In the genomic region with DNA sequence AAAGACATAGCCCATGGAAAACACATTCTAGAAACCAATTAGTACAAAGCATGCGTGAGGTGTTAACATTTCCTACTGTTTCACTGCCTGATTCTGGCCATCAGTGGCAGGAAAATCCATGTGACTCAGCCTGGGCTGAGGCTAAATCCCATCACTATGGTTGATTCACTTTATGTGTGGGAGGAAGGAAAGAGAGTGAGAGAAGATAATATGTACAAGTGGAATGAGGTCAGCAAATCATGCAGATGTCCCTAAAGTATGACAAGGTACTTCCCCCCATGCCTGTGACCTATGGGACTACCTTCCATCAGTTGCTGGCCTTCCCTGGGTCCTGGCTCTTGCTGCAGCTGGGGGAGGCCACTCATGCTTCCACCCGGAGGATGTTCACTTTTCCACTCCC, we compare ENCODE assay signal across 15 cellular contexts.
DNase-seq lines count a peak whose midpoint lies in the region; ATAC-seq lines count a peak whose summit lies in the region.
"Had no signal": no experiment of that assay in that cellular context is flagged by ENCODE, and none has a peak within 500 bp of the region (broad histone marks: within the 10 kb centered on the region; RNA-seq: fewer than 3 reads in every experiment).

No MANE protein-coding gene starts in this region.

- H3K9me3 Mint-ChIP-seq in activated naive CD4-positive, alpha-beta T cell treated with anti-CD3 and anti-CD28 coated beads, Interleukin-2, amount 50 U/mL, for 72 hours = no peaks in the 10 kb centered on the region
- no peaks in the 10 kb centered on the region for H3K9me3 Mint-ChIP-seq in central memory CD8-positive, alpha-beta T cell

- peak overlapping the region in 1 of 2 donors; percentile 77 for H3K27ac Mint-ChIP-seq in activated naive CD4-positive, alpha-beta T cell treated with anti-CD3 and anti-CD28 coated beads, Interleukin-2, amount 50 U/mL, for 72 hours
- peak overlapping the region; percentile 89 for H3K27ac Mint-ChIP-seq in central memory CD8-positive, alpha-beta T cell (ENCODE audit: low read depth)

- peak; percentile 28 to 92 for ATAC-seq in activated naive CD4-positive, alpha-beta T cell treated with anti-CD3 and anti-CD28 coated beads, Interleukin-2, amount 50 U/mL, for 72 hours
- no peak for ATAC-seq in central memory CD8-positive, alpha-beta T cell (replicated peaks; ENCODE audit: extremely low read depth, poor library complexity, severe bottlenecking)
- ATAC-seq in HG02981 (IDR thresholded peaks at IDR 0.05; ENCODE audit: unreplicated experiment) = no peak
- ATAC-seq: Panc1, right lobe of liver had no signal

- no peak overlapping the region for H3K9ac ChIP-seq in skeletal muscle tissue (ENCODE audit: low read depth in 1 of 3, low read length in 3 of 3)

- DNase-seq in activated naive CD4-positive, alpha-beta T cell treated with anti-CD3 and anti-CD28 coated beads, Interleukin-2, amount 50 U/mL, for 72 hours (ENCODE audit: low spot score in 2 of 2) = no peak
- no peak for DNase-seq in activated naive CD4-positive, alpha-beta T cell treated with Interleukin-2 at 50 U/mL for 16 hours
- DNase-seq in M059J (ENCODE audit: low read depth) = peak; percentile 54
- no peak for DNase-seq in central memory CD8-positive, alpha-beta T cell (ENCODE audit: low spot score in 2 of 2)
- DNase-seq in NCI-H2107 (lab: John Stamatoyannopoulos, UW) = no peak
- DNase-seq in head of caudate nucleus = no peak
- DNase-seq: C1 segment of cervical spinal cord, dorsolateral prefrontal cortex, hypothalamus, KG1, right lobe of liver had no signal

- H3K4me3 ChIP-seq in skeletal muscle tissue (ENCODE audit: low read length in 3 of 3) = no peak overlapping the region
- H3K4me3 ChIP-seq: dorsolateral prefrontal cortex, right lobe of liver, tibial nerve had no signal

- no peaks in the 10 kb centered on the region for H3K9me3 ChIP-seq in skeletal muscle tissue (ENCODE audit: control insufficient read depth in 3 of 3, low read length in 3 of 3)
- H3K9me3 ChIP-seq: right lobe of liver, tibial nerve had no signal

- H3K4me1 Mint-ChIP-seq in central memory CD8-positive, alpha-beta T cell = peaks cover 35% of the 10 kb centered on the region

- peaks cover 5 to 30% (median 7%) of the 10 kb centered on the region in 3 donors for H3K4me1 ChIP-seq in skeletal muscle tissue (ENCODE audit: control insufficient read depth in 3 of 3, insufficient read depth in 3 of 3, low read length in 3 of 3)
- H3K4me1 ChIP-seq: right lobe of liver, tibial nerve had no signal

- peaks cover 7 to 22% of the 10 kb centered on the region in 2 donors for H3K36me3 Mint-ChIP-seq in activated naive CD4-positive, alpha-beta T cell treated with anti-CD3 and anti-CD28 coated beads, Interleukin-2, amount 50 U/mL, for 72 hours
- H3K36me3 Mint-ChIP-seq in central memory CD8-positive, alpha-beta T cell (ENCODE audit: insufficient read depth) = peaks cover 40% of the 10 kb centered on the region

- intact Hi-C loops in head of caudate nucleus (cut with DNase I) = no loop called here

- no peaks in the 10 kb centered on the region for H3K36me3 ChIP-seq in skeletal muscle tissue (ENCODE audit: control insufficient read depth in 3 of 3, insufficient read depth in 3 of 3, low read length in 3 of 3)
- H3K36me3 ChIP-seq: right lobe of liver had no signal

- no peak overlapping the region for H3K4me3 Mint-ChIP-seq in central memory CD8-positive, alpha-beta T cell

- H3K27me3 ChIP-seq in skeletal muscle tissue (ENCODE audit: control insufficient read depth in 3 of 3, insufficient read depth in 3 of 3, low read length in 3 of 3) = no peaks in the 10 kb centered on the region
- H3K27me3 ChIP-seq: right lobe of liver, tibial nerve had no signal

- no peaks in the 10 kb centered on the region for H3K27me3 Mint-ChIP-seq in central memory CD8-positive, alpha-beta T cell

- H3K27ac ChIP-seq in skeletal muscle tissue (ENCODE audit: low read depth, low read length) = peak overlapping the region; percentile 36
- H3K27ac ChIP-seq: dorsolateral prefrontal cortex, right lobe of liver, tibial nerve had no signal

Comparison
In these comparisons a context has a peak if more than half of its experiments do, and no peak if none do; other contexts are left out.
1. ATAC-seq: peak in activated naive CD4-positive, alpha-beta T cell treated with anti-CD3 and anti-CD28 coated beads, Interleukin-2, amount 50 U/mL, for 72 hours (2 of 2); none in central memory CD8-positive, alpha-beta T cell (single experiment) and HG02981 (single experiment).